Comparison of ENCODE assay signal across 9 cellular contexts in genomic region chr9:34591091-34591910, GRCh38. TPM values are rescaled to one million over a fixed set of nuclear protein-coding genes. Genes with fewer than 3 reads are reported as not detected.
DNase-seq lines count a peak whose midpoint lies in the region; ATAC-seq, FAIRE-seq and TF ChIP-seq lines count a peak whose summit lies in the region.
"Had no signal": no experiment of that assay in that cellular context is flagged by ENCODE, and none has a peak within 500 bp of the region (broad histone marks: within the 10 kb centered on the region; RNA-seq: fewer than 3 reads in every experiment).

No MANE protein-coding gene starts in this region.

- peak overlapping the region; percentile 53 for H3K4me3 Mint-ChIP-seq in activated CD8-positive, alpha-beta T cell treated with anti-CD3 and anti-CD28 coated beads for 36 hours

- no peaks in the 10 kb centered on the region for H3K36me3 ChIP-seq in HEK293 (ENCODE audit: control insufficient read depth in 2 of 2, insufficient read depth in 1 of 2, low read length in 2 of 2)
- no peaks in the 10 kb centered on the region for H3K36me3 ChIP-seq in duodenal mucosa (ENCODE audit: control insufficient read depth in 1 of 2, insufficient read depth in 2 of 2, low read length in 2 of 2)
- H3K36me3 ChIP-seq in lower lobe of right lung: no peaks in the 10 kb centered on the region

- ATAC-seq in activated CD8-positive, alpha-beta T cell treated with anti-CD3 and anti-CD28 coated beads for 36 hours: peak; percentile 85
- peak; percentile 91 to 94 for ATAC-seq in lower lobe of right lung
- ATAC-seq in HG03469 (IDR thresholded peaks at IDR 0.05; ENCODE audit: unreplicated experiment): no peak

- intact Hi-C loops in activated CD8-positive, alpha-beta T cell treated with anti-CD3 and anti-CD28 coated beads for 36 hours (cut with micrococcal nuclease): loop anchor here (5.0 kb wide), 2 partner anchors 44 to 154 kb away; no protein-coding TSS in a partner anchor
- intact Hi-C loops in lower lobe of right lung (cut with DNase I): no loop called here

- TF ChIP-seq CTCF in D721Med (IDR thresholded peaks at IDR 0.05; ENCODE audit: insufficient read depth, missing control alignments) (peak; percentile 77), HEK293 (tag by site-specific recombination; IDR thresholded peaks at IDR 0.05) (peak; percentile 90), lower lobe of right lung (IDR thresholded peaks at IDR 0.05) (peak; percentile 96)
- peak; percentile 97 for TF ChIP-seq CTCF in activated CD8-positive, alpha-beta T cell treated with anti-CD3 and anti-CD28 coated beads for 36 hours (IDR thresholded peaks at IDR 0.05)

- no peak overlapping the region for H3K27ac Mint-ChIP-seq in activated CD8-positive, alpha-beta T cell treated with anti-CD3 and anti-CD28 coated beads for 36 hours

- no peak for FAIRE-seq in D721Med (lab: Jason Lieb, UNC)

- H3K27me3 ChIP-seq in duodenal mucosa (ENCODE audit: control insufficient read depth in 1 of 2, insufficient read depth in 2 of 2, low read length in 2 of 2) (peaks cover 50 to 56% of the 10 kb centered on the region in 2 donors), lower lobe of right lung (ENCODE audit: low read depth) (peaks cover 74% of the 10 kb centered on the region)

- CTCF ChIA-PET in HEK293 (lab: Yijun Ruan, JAX): interaction anchor here (0.5 to 6.0 kb wide), 65 partner anchors 9 to 1117 kb away, joined by 3 to 105 read pairs (median 5); partner anchors contain the start of genes ARID3C, CCL21, DCTN3 and MYORG
- CTCF ChIA-PET in activated CD8-positive, alpha-beta T cell treated with anti-CD3 and anti-CD28 coated beads for 36 hours (lab: Charles Lee): interaction anchor here (0.7 to 3.2 kb wide), 42 partner anchors 8 to 205 kb away, joined by 3 to 43 read pairs (median 6); partner anchors contain the start of genes CCL27, DCTN3, ENHO and FAM219A

- POLR2A ChIA-PET in HEK293 (lab: Yijun Ruan, JAX): interaction anchor here (1.0 to 2.2 kb wide), 2 partner anchors 43 to 44 kb away, joined by 3 to 7 read pairs; no protein-coding TSS in a partner anchor
- POLR2A ChIA-PET in activated CD8-positive, alpha-beta T cell treated with anti-CD3 and anti-CD28 coated beads for 36 hours (lab: Charles Lee): interaction anchor here (1.0 to 1.1 kb wide), 2 partner anchors 9 to 134 kb away, joined by 3 read pairs; no protein-coding TSS in a partner anchor

- H3K27ac ChIP-seq in HEK293 (ENCODE audit: extremely low read depth, low read depth, low read length) (no peak overlapping the region), duodenal mucosa (ENCODE audit: low read depth, low read length) (no peak overlapping the region), lower lobe of right lung (no peak overlapping the region)
- H3K27ac ChIP-seq: epithelial cell of prostate had no signal

- no peaks in the 10 kb centered on the region for H3K36me3 Mint-ChIP-seq in activated CD8-positive, alpha-beta T cell treated with anti-CD3 and anti-CD28 coated beads for 36 hours (ENCODE audit: low read depth)

- H3K9ac ChIP-seq in duodenal mucosa (ENCODE audit: low read depth in 1 of 2, low read length in 2 of 2): peak overlapping the region in 1 of 2 donors; percentile 32

- peaks cover 23% of the 10 kb centered on the region for H3K4me1 Mint-ChIP-seq in activated CD8-positive, alpha-beta T cell treated with anti-CD3 and anti-CD28 coated beads for 36 hours (ENCODE audit: low read depth)

- DNase-seq in D721Med (ENCODE audit: insufficient read length, low spot score): peak; percentile 85
- peak; percentile 29 for DNase-seq in NCI-H226
- DNase-seq in activated CD8-positive, alpha-beta T cell treated with anti-CD3 and anti-CD28 coated beads for 36 hours: peak; percentile 84
- DNase-seq in lower lobe of right lung: peak; percentile 90
- peak; percentile 74 to 80 for DNase-seq in stimulated activated CD4-positive, alpha-beta T cell treated with anti-CD3 and anti-CD28 coated beads, Interleukin-4, amount 100 ng/mL, for 48 hours (ENCODE audit: low read depth in 2 of 2)

- H3K9me3 Mint-ChIP-seq in activated CD8-positive, alpha-beta T cell treated with anti-CD3 and anti-CD28 coated beads for 36 hours: no peaks in the 10 kb centered on the region

- peaks cover 57% of the 10 kb centered on the region for H3K27me3 Mint-ChIP-seq in activated CD8-positive, alpha-beta T cell treated with anti-CD3 and anti-CD28 coated beads for 36 hours

- no peak overlapping the region for H3K4me3 ChIP-seq in HEK293 (ENCODE audit: low read depth, low read length)
- peak overlapping the region; percentile 50 to 66 for H3K4me3 ChIP-seq in duodenal mucosa (ENCODE audit: low read depth in 1 of 2, low read length in 2 of 2)
- H3K4me3 ChIP-seq in lower lobe of right lung: peak overlapping the region; percentile 50

- H3K9me3 ChIP-seq in HEK293 (ENCODE audit: control insufficient read depth, insufficient read depth, low read depth, low read length): no peaks in the 10 kb centered on the region
- no peaks in the 10 kb centered on the region for H3K9me3 ChIP-seq in duodenal mucosa (ENCODE audit: control insufficient read depth in 1 of 2, low read length in 2 of 2)
- H3K9me3 ChIP-seq in lower lobe of right lung: no peaks in the 10 kb centered on the region

- H3K4me1 ChIP-seq in HEK293 (ENCODE audit: control insufficient read depth, insufficient read depth, low read length): no peaks in the 10 kb centered on the region
- H3K4me1 ChIP-seq in duodenal mucosa (ENCODE audit: control insufficient read depth in 1 of 2, insufficient read depth in 2 of 2, low read length in 2 of 2): peaks cover 26 to 37% of the 10 kb centered on the region in 2 donors
- H3K4me1 ChIP-seq in lower lobe of right lung: peaks cover 38% of the 10 kb centered on the region

TF ChIP-seq in HEK293, 187 proteins besides CTCF, POLR2A, EP300 and RAD21 (continues in another document):
- no peak for TF ChIP-seq ZBTB1 (tag by site-specific recombination; IDR thresholded peaks at IDR 0.05)
- TF ChIP-seq REST (tag by site-specific recombination; IDR thresholded peaks at IDR 0.05): 0 out of 2 replicates have a peak, but pooled peaks have one; percentile 35
- TF ChIP-seq ZXDB (tag by site-specific recombination; IDR thresholded peaks at IDR 0.05): no peak
- TF ChIP-seq ZNF362 (tag by site-specific recombination; IDR thresholded peaks at IDR 0.05): no peak
- TF ChIP-seq ZNF341 (tag by site-specific recombination; IDR thresholded peaks at IDR 0.05; ENCODE audit: low read depth): no peak
- TF ChIP-seq ZNF791 (tag by site-specific recombination; IDR thresholded peaks at IDR 0.05): no peak
- 0 out of 2 replicates have a peak, but pooled peaks have one; percentile 53 for TF ChIP-seq BCL11A (tag by site-specific recombination; IDR thresholded peaks at IDR 0.05; ENCODE audit: low read depth)
- TF ChIP-seq KLF7 (tag by site-specific recombination; IDR thresholded peaks at IDR 0.05; ENCODE audit: borderline replicate concordance): no peak
- no peak for TF ChIP-seq ZFHX2 (tag by site-specific recombination; conservative IDR thresholded peaks at IDR 0.05)

RNA-seq across cellular contexts. Expression of gene CNTFR, which starts 1.8 kb away (rescaled TPM):
- not detected for total RNA-seq in activated CD8-positive, alpha-beta T cell treated with anti-CD3 and anti-CD28 coated beads for 36 hours
- 2.5 TPM for total RNA-seq in lower lobe of right lung

RNA-seq across cellular contexts. Expression of gene RPP25L, which starts 20.6 kb away (rescaled TPM):
- total RNA-seq in activated CD8-positive, alpha-beta T cell treated with anti-CD3 and anti-CD28 coated beads for 36 hours: 10 to 100 TPM; 37.9 to 38.7 TPM
- 16.5 TPM for total RNA-seq in lower lobe of right lung

RNA-seq across cellular contexts. Expression of gene DCTN3, which starts 29.0 kb away (rescaled TPM):
- 10 to 100 TPM; 52.7 to 61.0 TPM for total RNA-seq in activated CD8-positive, alpha-beta T cell treated with anti-CD3 and anti-CD28 coated beads for 36 hours
- total RNA-seq in lower lobe of right lung: 72.2 TPM

RNA-seq across cellular contexts. Expression of gene ARID3C, which starts 37.6 kb away (rescaled TPM):
- under 1 TPM; 0.29 to 0.32 TPM for total RNA-seq in activated CD8-positive, alpha-beta T cell treated with anti-CD3 and anti-CD28 coated beads for 36 hours
- total RNA-seq in lower lobe of right lung: not detected

RNA-seq across cellular contexts. Expression of gene SIGMAR1, which starts 46.3 kb away (rescaled TPM):
- 10 to 100 TPM; 80.7 to 81.2 TPM for total RNA-seq in activated CD8-positive, alpha-beta T cell treated with anti-CD3 and anti-CD28 coated beads for 36 hours
- 35.0 TPM for total RNA-seq in lower lobe of right lung

Comparison
In these comparisons a context has a peak if more than half of its experiments do, and no peak if none do; other contexts are left out.
1. DNase-seq: peak in every context shown above with its lines; median percentile 90 in lower lobe of right lung; 85 in D721Med; 84 in activated CD8-positive, alpha-beta T cell treated with anti-CD3 and anti-CD28 coated beads for 36 hours; 77 in stimulated activated CD4-positive, alpha-beta T cell treated with anti-CD3 and anti-CD28 coated beads, Interleukin-4, amount 100 ng/mL, for 48 hours; 29 in NCI-H226.